Comparison of ENCODE assay signal across 19 cellular contexts in genomic region chr17:45749831-45750335, GRCh38. TPM values are rescaled to one million over a fixed set of nuclear protein-coding genes. Genes with fewer than 3 reads are reported as not detected.
"Had no signal": no experiment of that assay in that cellular context is flagged by ENCODE, and none has a peak within 500 bp of the region (broad histone marks: within the 10 kb centered on the region; RNA-seq: fewer than 3 reads in every experiment).

No MANE protein-coding gene starts in this region.

- H3K36me3 Mint-ChIP-seq: natural killer cell had no signal

- H3K4me1 Mint-ChIP-seq: activated T-helper 17 cell treated with anti-CD3 and anti-CD28 coated beads, Interleukin-2, amount 50 U/mL, for 72 hours; natural killer cell had no signal

- DNase-seq: activated CD4-positive, alpha-beta T cell treated with anti-CD3 and anti-CD28 coated beads for 1 hour; activated CD4-positive, alpha-beta T cell treated with anti-CD3 and anti-CD28 coated beads, Interleukin-2, amount 50 U/mL, for 48 hours; activated naive CD4-positive, alpha-beta T cell treated with anti-CD3 and anti-CD28 coated beads for 36 hours; foreskin melanocyte; kidney glomerular epithelial cell; mesendoderm; natural killer cell; right cardiac atrium; small intestine; stimulated activated CD4-positive, alpha-beta T cell treated with anti-CD3 and anti-CD28 coated beads, Interleukin-4, amount 100 ng/mL, for 24 hours; stimulated activated naive CD4-positive, alpha-beta T cell; tibial artery; uterus had no signal

- H3K4me3 Mint-ChIP-seq: activated naive CD4-positive, alpha-beta T cell treated with anti-CD3 and anti-CD28 coated beads for 36 hours; activated T-helper 17 cell treated with anti-CD3 and anti-CD28 coated beads, Interleukin-2, amount 50 U/mL, for 72 hours; natural killer cell had no signal

- H3K27ac Mint-ChIP-seq: activated naive CD4-positive, alpha-beta T cell treated with anti-CD3 and anti-CD28 coated beads for 36 hours; activated T-helper 17 cell treated with anti-CD3 and anti-CD28 coated beads, Interleukin-2, amount 50 U/mL, for 72 hours; natural killer cell; progenitor cell of endocrine pancreas had no signal

- H3K9me3 Mint-ChIP-seq: activated naive CD4-positive, alpha-beta T cell treated with anti-CD3 and anti-CD28 coated beads for 36 hours; activated T-helper 17 cell treated with anti-CD3 and anti-CD28 coated beads, Interleukin-2, amount 50 U/mL, for 72 hours; natural killer cell had no signal

RNA-seq across cellular contexts. Expression of gene CRHR1, which starts 34.2 kb away (rescaled TPM):
- total RNA-seq: activated naive CD4-positive, alpha-beta T cell treated with anti-CD3 and anti-CD28 coated beads for 36 hours; bronchial epithelial cell; dermis microvascular lymphatic vessel endothelial cell; fibroblast of lung; liver; natural killer cell; progenitor cell of endocrine pancreas; right cardiac atrium had no signal
